1 cellular context compared by ENCODE assay signal in the genomic region with DNA sequence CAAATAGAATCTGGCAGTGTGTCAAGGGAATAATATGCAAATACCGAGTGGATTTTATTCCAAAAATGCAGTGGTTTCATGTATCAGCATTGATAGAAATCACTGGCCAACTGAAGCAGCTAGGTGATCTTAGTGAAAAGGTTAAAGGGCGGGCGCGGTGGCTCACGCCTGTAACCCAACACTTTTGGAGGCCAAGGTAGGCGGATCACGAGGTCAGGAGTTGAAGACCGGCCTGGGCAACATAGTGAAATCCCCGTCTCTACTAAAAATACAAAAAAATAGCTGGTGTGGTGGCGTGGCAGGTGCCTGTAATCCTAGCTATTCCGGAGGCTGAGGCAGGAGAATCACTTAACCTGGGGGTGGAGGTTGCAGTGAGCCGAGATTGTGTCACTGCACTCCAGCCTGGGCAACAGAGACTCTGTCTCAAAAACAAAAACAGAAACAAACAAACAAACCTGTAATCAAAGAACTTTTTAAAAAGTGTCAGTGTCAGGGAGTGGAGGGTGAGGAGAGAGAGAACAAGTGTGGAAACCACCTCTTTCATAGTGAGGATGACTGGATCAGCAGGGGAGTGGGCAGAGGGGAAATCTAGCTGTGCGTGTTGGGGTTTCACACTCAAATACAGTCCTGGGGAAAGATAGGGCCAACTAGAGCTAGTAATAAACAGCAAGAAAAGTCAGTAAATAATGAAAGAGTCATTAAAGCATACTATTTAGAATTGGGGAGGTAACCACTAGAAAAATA.
TF ChIP-seq lines count a peak whose summit lies in the region.

No MANE protein-coding gene starts in this region.

TF ChIP-seq in SK-N-SH, 30 proteins besides CTCF, POLR2A, EP300 and RAD21:
- TF ChIP-seq SMC3 (IDR thresholded peaks at IDR 0.05; ENCODE audit: low read depth, low read length) (no peak), FOSL2 (IDR thresholded peaks at IDR 0.05; ENCODE audit: borderline replicate concordance, low read depth) (no peak), TAF1 (IDR thresholded peaks at IDR 0.05; ENCODE audit: borderline replicate concordance, low read depth, low read length) (no peak), EZH2phosphoT487 (IDR thresholded peaks at IDR 0.05; ENCODE audit: borderline replicate concordance, low read depth) (no peak), RCOR1 (IDR thresholded peaks at IDR 0.05; ENCODE audit: low read length) (no peak), NFIC (IDR thresholded peaks at IDR 0.05; ENCODE audit: borderline replicate concordance) (no peak), GABPA (IDR thresholded peaks at IDR 0.05; ENCODE audit: low read depth) (no peak), YY1 (IDR thresholded peaks at IDR 0.05; ENCODE audit: low read depth) (no peak), POLR2AphosphoS5 (IDR thresholded peaks at IDR 0.05; ENCODE audit: low read depth, low read length) (no peak)
- TF ChIP-seq, protein P1, sequence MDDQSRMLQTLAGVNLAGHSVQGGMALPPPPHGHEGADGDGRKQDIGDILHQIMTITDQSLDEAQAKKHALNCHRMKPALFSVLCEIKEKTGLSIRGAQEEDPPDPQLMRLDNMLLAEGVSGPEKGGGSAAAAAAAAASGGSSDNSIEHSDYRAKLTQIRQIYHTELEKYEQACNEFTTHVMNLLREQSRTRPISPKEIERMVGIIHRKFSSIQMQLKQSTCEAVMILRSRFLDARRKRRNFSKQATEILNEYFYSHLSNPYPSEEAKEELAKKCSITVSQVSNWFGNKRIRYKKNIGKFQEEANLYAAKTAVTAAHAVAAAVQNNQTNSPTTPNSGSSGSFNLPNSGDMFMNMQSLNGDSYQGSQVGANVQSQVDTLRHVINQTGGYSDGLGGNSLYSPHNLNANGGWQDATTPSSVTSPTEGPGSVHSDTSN (IDR thresholded peaks at IDR 0.05): no peak
- TF ChIP-seq, protein P2, sequence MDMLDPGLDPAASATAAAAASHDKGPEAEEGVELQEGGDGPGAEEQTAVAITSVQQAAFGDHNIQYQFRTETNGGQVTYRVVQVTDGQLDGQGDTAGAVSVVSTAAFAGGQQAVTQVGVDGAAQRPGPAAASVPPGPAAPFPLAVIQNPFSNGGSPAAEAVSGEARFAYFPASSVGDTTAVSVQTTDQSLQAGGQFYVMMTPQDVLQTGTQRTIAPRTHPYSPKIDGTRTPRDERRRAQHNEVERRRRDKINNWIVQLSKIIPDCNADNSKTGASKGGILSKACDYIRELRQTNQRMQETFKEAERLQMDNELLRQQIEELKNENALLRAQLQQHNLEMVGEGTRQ (IDR thresholded peaks at IDR 0.05; ENCODE audit: borderline replicate concordance, low read depth, low read length): no peak
